Comparison of ENCODE assay signal across 22 cellular contexts in genomic region chr7:157013602-157014549, GRCh38. TPM values are rescaled to one million over a fixed set of nuclear protein-coding genes. Genes with fewer than 3 reads are reported as not detected.
A peak's percentile ranks its signal among the peaks of the same experiment; 100 is the strongest.
DNase-seq lines count a peak whose midpoint lies in the region; ATAC-seq, FAIRE-seq and TF ChIP-seq lines count a peak whose summit lies in the region.
"Had no signal": no experiment of that assay in that cellular context is flagged by ENCODE, and none has a peak within 500 bp of the region (broad histone marks: within the 10 kb centered on the region; RNA-seq: fewer than 3 reads in every experiment).

No MANE protein-coding gene starts in this region.

- no peak overlapping the region for H3K9ac ChIP-seq in Loucy (ENCODE audit: low read depth, low read length, poor library complexity, severe bottlenecking)

- H3K4me3 Mint-ChIP-seq in activated naive CD4-positive, alpha-beta T cell treated with anti-CD3 and anti-CD28 coated beads, Interleukin-2, amount 10 ng/mL, durations not matched to agents 7 days and 5 days, result no peak overlapping the region
- H3K4me3 Mint-ChIP-seq: activated CD4-positive, alpha-beta T cell treated with anti-CD3 and anti-CD28 coated beads for 36 hours; activated naive CD8-positive, alpha-beta T cell; CD8-positive, alpha-beta T cell had no signal

- H4K20me1 ChIP-seq in Loucy (ENCODE audit: insufficient read depth, low read length, poor library complexity, severe bottlenecking), result no peaks in the 10 kb centered on the region

- peak; percentile 28 for ATAC-seq in mucosa of descending colon
- ATAC-seq: activated CD4-positive, alpha-beta T cell treated with anti-CD3 and anti-CD28 coated beads for 36 hours; CD8-positive, alpha-beta T cell; left lobe of liver had no signal

- H3K27me3 ChIP-seq in Loucy (ENCODE audit: insufficient read depth, low read length, poor library complexity, severe bottlenecking) (no peaks in the 10 kb centered on the region), WERI-Rb-1 (ENCODE audit: insufficient read depth, low read depth, severe bottlenecking) (no peaks in the 10 kb centered on the region)

- CTCF ChIA-PET in activated naive CD4-positive, alpha-beta T cell treated with anti-CD3 and anti-CD28 coated beads, Interleukin-2, amount 10 ng/mL, durations not matched to agents 7 days and 5 days (lab: Charles Lee), result interaction anchor here (1.1 kb wide), 1 partner anchor 674 kb away, joined by 3 read pairs; no protein-coding TSS in a partner anchor

- H3K4me3 ChIP-seq in Loucy (ENCODE audit: low read length, poor library complexity, severe bottlenecking) (no peak overlapping the region), WERI-Rb-1 (ENCODE audit: low read depth, low read length) (no peak overlapping the region), mucosa of descending colon (no peak overlapping the region)
- H3K4me3 ChIP-seq: stomach had no signal

- peak overlapping the region; percentile 92 for H3K27ac ChIP-seq in WERI-Rb-1
- H3K27ac ChIP-seq: stomach had no signal

- no peaks in the 10 kb centered on the region for H3K9me3 Mint-ChIP-seq in activated naive CD4-positive, alpha-beta T cell treated with anti-CD3 and anti-CD28 coated beads, Interleukin-2, amount 10 ng/mL, durations not matched to agents 7 days and 5 days
- H3K9me3 Mint-ChIP-seq: CD8-positive, alpha-beta T cell had no signal

- peaks cover 97% of the 10 kb centered on the region for H3K27me3 Mint-ChIP-seq in activated naive CD4-positive, alpha-beta T cell treated with anti-CD3 and anti-CD28 coated beads, Interleukin-2, amount 10 ng/mL, durations not matched to agents 7 days and 5 days

- H3K9me3 ChIP-seq in Loucy (ENCODE audit: insufficient read depth, low read depth, low read length), result no peaks in the 10 kb centered on the region
- H3K9me3 ChIP-seq in WERI-Rb-1 (ENCODE audit: severe bottlenecking), result no peaks in the 10 kb centered on the region
- H3K9me3 ChIP-seq in mucosa of descending colon, result no peaks in the 10 kb centered on the region
- H3K9me3 ChIP-seq: stomach had no signal

- peak overlapping the region; percentile 10; the same call in 1 of the 2 replicates for H2AFZ ChIP-seq in Loucy (ENCODE audit: low read length)

- H3F3A ChIP-seq in Loucy (ENCODE audit: low read depth), result no peaks in the 10 kb centered on the region

- no peak overlapping the region for H3K4me2 ChIP-seq in Loucy (ENCODE audit: low read depth, low read length, poor library complexity, severe bottlenecking)

- peaks cover 10% of the 10 kb centered on the region for H3K4me1 ChIP-seq in Loucy (ENCODE audit: insufficient read depth, low read length, poor library complexity, severe bottlenecking)
- H3K4me1 ChIP-seq in mucosa of descending colon (ENCODE audit: low read depth), result peaks cover 19% of the 10 kb centered on the region

- peak; percentile 23 for FAIRE-seq in GM19239 (lab: Jason Lieb, UNC)

- no peak overlapping the region for H3K27ac Mint-ChIP-seq in activated naive CD4-positive, alpha-beta T cell treated with anti-CD3 and anti-CD28 coated beads, Interleukin-2, amount 10 ng/mL, durations not matched to agents 7 days and 5 days
- H3K27ac Mint-ChIP-seq: activated CD4-positive, alpha-beta T cell treated with anti-CD3 and anti-CD28 coated beads for 36 hours; activated naive CD8-positive, alpha-beta T cell; CD8-positive, alpha-beta T cell had no signal

- H3K9me2 ChIP-seq in Loucy (replicated peaks; ENCODE audit: low read depth, low read length), result no peaks in the 10 kb centered on the region

- H3K79me2 ChIP-seq in Loucy (ENCODE audit: insufficient read depth, low read length), result no peaks in the 10 kb centered on the region

- DNase-seq in GM19239 (ENCODE audit: insufficient read length, low spot score) (no peak), WERI-Rb-1 (peak; percentile 55), mucosa of descending colon (peak in 1 of 3 donors; percentile 45), nucleus accumbens (lab: John Stamatoyannopoulos, UW) (no peak), hypothalamus (lab: John Stamatoyannopoulos, UW) (no peak), amygdala (lab: John Stamatoyannopoulos, UW) (no peak)
- DNase-seq in activated naive CD4-positive, alpha-beta T cell treated with anti-CD3 and anti-CD28 coated beads, Interleukin-2, amount 10 ng/mL, durations not matched to agents 7 days and 5 days, result no peak
- DNase-seq: activated CD4-positive, alpha-beta T cell treated with anti-CD3 and anti-CD28 coated beads for 36 hours; CD8-positive, alpha-beta T cell; DND-41; effector CD4-positive, alpha-beta T cell; foreskin melanocyte; NCI-H1694; NCI-H226; stimulated activated CD4-positive, alpha-beta T cell treated with anti-CD3 and anti-CD28 coated beads, Interleukin-12 subunit alpha, Interleukin-12 subunit beta, amount 100 ng/mL, for 4 hours; stomach had no signal

- H3K36me3 Mint-ChIP-seq in activated naive CD4-positive, alpha-beta T cell treated with anti-CD3 and anti-CD28 coated beads, Interleukin-2, amount 10 ng/mL, durations not matched to agents 7 days and 5 days, result no peaks in the 10 kb centered on the region
- H3K36me3 Mint-ChIP-seq: activated naive CD8-positive, alpha-beta T cell; CD8-positive, alpha-beta T cell had no signal

- intact Hi-C loops in mucosa of descending colon (cut with DNase I, micrococcal nuclease), result no loop called here

- TF ChIP-seq CTCF in Loucy (conservative IDR thresholded peaks at IDR 0.05; ENCODE audit: low read length) (no peak), WERI-Rb-1 (IDR thresholded peaks at IDR 0.05; ENCODE audit: low read depth, low read length) (no peak), mucosa of descending colon (IDR thresholded peaks at IDR 0.05) (no peak)

- no peaks in the 10 kb centered on the region for H3K36me3 ChIP-seq in Loucy (ENCODE audit: insufficient read depth, low read length)
- no peaks in the 10 kb centered on the region for H3K36me3 ChIP-seq in WERI-Rb-1
- H3K36me3 ChIP-seq in mucosa of descending colon (ENCODE audit: low read depth), result no peaks in the 10 kb centered on the region
- H3K36me3 ChIP-seq: stomach had no signal

- peaks cover 21% of the 10 kb centered on the region for H3K4me1 Mint-ChIP-seq in activated naive CD4-positive, alpha-beta T cell treated with anti-CD3 and anti-CD28 coated beads, Interleukin-2, amount 10 ng/mL, durations not matched to agents 7 days and 5 days

RNA-seq across cellular contexts. Expression of gene MNX1, which starts 3.4 kb away (rescaled TPM):
- total RNA-seq in mucosa of descending colon, result 10 to 100 TPM in 2 of 3 donors, 1 to 10 TPM in 1; 9.7 to 24.9 (median 24.0) TPM
- total RNA-seq: activated CD4-positive, alpha-beta T cell treated with anti-CD3 and anti-CD28 coated beads for 36 hours; CD8-positive, alpha-beta T cell; cerebellum; left lobe of liver; mononuclear cell; ureter had no signal
